8 cellular contexts compared by ENCODE assay signal in genomic region chr10:102713814-102714620, GRCh38. TPM values are rescaled to one million over a fixed set of nuclear protein-coding genes. Genes with fewer than 3 reads are reported as not detected.
DNase-seq lines count a peak whose midpoint lies in the region; ATAC-seq and TF ChIP-seq lines count a peak whose summit lies in the region.

ARL3 (minus strand) TSS chr10:102714397; CDS start chr10:102714275, 122 bp downstream.

- H3K4me1 Mint-ChIP-seq in activated naive CD8-positive, alpha-beta T cell treated with anti-CD3 and anti-CD28 coated beads for 36 hours: peaks cover 48% of the 10 kb centered on the region

- TF ChIP-seq CTCF in GM12864 (IDR thresholded peaks at IDR 0.05; ENCODE audit: low read depth, low read length, missing control alignments): peak; percentile 72
- TF ChIP-seq CTCF in ovary (IDR thresholded peaks at IDR 0.05): peak in 2 of 3 donors; percentile 37 to 52
- TF ChIP-seq CTCF in thyroid gland (IDR thresholded peaks at IDR 0.05): peak in 3 of 6 experiments; percentile 41 to 64 (median 45)

- no peaks in the 10 kb centered on the region for H3K9me3 Mint-ChIP-seq in activated naive CD8-positive, alpha-beta T cell treated with anti-CD3 and anti-CD28 coated beads for 36 hours

- H3K36me3 Mint-ChIP-seq in activated naive CD8-positive, alpha-beta T cell treated with anti-CD3 and anti-CD28 coated beads for 36 hours: peaks cover 22% of the 10 kb centered on the region

- H3K27me3 ChIP-seq in ovary (no peaks in the 10 kb centered on the region), thyroid gland (no peaks in the 10 kb centered on the region)

- 0% methylated on average over 43 to 62 of the region's 62 CpGs for WGBS in ovary, 3 donors
- WGBS in thyroid gland, 2 donors: 0 to 1% methylated on average over 15 to 33 of the region's 62 CpGs

- H3K4me3 Mint-ChIP-seq in activated naive CD8-positive, alpha-beta T cell treated with anti-CD3 and anti-CD28 coated beads for 36 hours: peak within 1 kb of the TSS; percentile 90

- peak; percentile 39 for TF ChIP-seq EP300 in ovary (IDR thresholded peaks at IDR 0.05)

- no peaks in the 10 kb centered on the region for H3K9me3 ChIP-seq in ovary
- no peaks in the 10 kb centered on the region for H3K9me3 ChIP-seq in thyroid gland

- DNase-seq in GM12864 (ENCODE audit: low read depth): peak; percentile 95
- DNase-seq in NCI-H1105 (lab: John Stamatoyannopoulos, UW): peak; percentile 87
- DNase-seq in SKM-1 (lab: John Stamatoyannopoulos, UW; ENCODE audit: unreplicated experiment): peak; percentile 98
- DNase-seq in activated naive CD8-positive, alpha-beta T cell treated with anti-CD3 and anti-CD28 coated beads for 36 hours: peak; percentile 98
- DNase-seq in Right ventricle myocardium inferior (ENCODE audit: missing footprints): peak; percentile 99
- peak; percentile 97 to 99 (median 98) for DNase-seq in ovary
- peak; percentile 99 for DNase-seq in thyroid gland

- peak within 1 kb of the TSS; percentile 98 for H3K4me3 ChIP-seq in GM12864 (ENCODE audit: low read depth, low read length)
- H3K4me3 ChIP-seq in ovary: peak within 1 kb of the TSS; percentile 67
- peak within 1 kb of the TSS; percentile 80 to 93 (median 89) for H3K4me3 ChIP-seq in thyroid gland (replicated peaks in 1 of 3)

- H3K36me3 ChIP-seq in ovary: no peaks in the 10 kb centered on the region
- H3K36me3 ChIP-seq in thyroid gland: no peaks in the 10 kb centered on the region

- no peaks in the 10 kb centered on the region for H3K27me3 Mint-ChIP-seq in activated naive CD8-positive, alpha-beta T cell treated with anti-CD3 and anti-CD28 coated beads for 36 hours

- peaks cover 11% of the 10 kb centered on the region for H3K4me1 ChIP-seq in ovary (ENCODE audit: insufficient read depth)
- peaks cover 14 to 17% of the 10 kb centered on the region in 2 donors for H3K4me1 ChIP-seq in thyroid gland

- TF ChIP-seq POLR2A in ovary (IDR thresholded peaks at IDR 0.05): peak; percentile 86
- TF ChIP-seq POLR2A in thyroid gland (IDR thresholded peaks at IDR 0.05): peak; percentile 40 to 76

- ATAC-seq in HG02623 (IDR thresholded peaks at IDR 0.05; ENCODE audit: unreplicated experiment): peak; percentile 74
- peak; percentile 99 for ATAC-seq in Right ventricle myocardium inferior

- intact Hi-C loops in Right ventricle myocardium inferior (cut with DNase I) (loop anchor here (2.0 to 5.0 kb wide), 2 partner anchors 37 to 71 kb away; no protein-coding TSS in a partner anchor), ovary (cut with DNase I) (loop anchor here in 3 of 4 donors (2.0 to 10.0 kb wide), 5 partner anchors 37 to 209 kb away; partner anchors contain the start of genes TRIM8 (in 2 of the 3), ACTR1A (in 1 of the 3) and SUFU (in 1 of the 3)), thyroid gland (cut with DNase I) (no loop called here)

- H3K27ac Mint-ChIP-seq in activated naive CD8-positive, alpha-beta T cell treated with anti-CD3 and anti-CD28 coated beads for 36 hours: peak within 1 kb of the TSS; percentile 88

- H3K27ac ChIP-seq in ovary (peak within 1 kb of the TSS; percentile 82 to 90), thyroid gland (peak within 1 kb of the TSS; percentile 74 to 85 (median 79))

RNA-seq across cellular contexts. Expression of gene ARL3, which starts in this region (rescaled TPM):
- 1 to 10 TPM; 5.7 to 6.2 TPM for total RNA-seq in activated naive CD8-positive, alpha-beta T cell treated with anti-CD3 and anti-CD28 coated beads for 36 hours
- 15.4 TPM for total RNA-seq in Right ventricle myocardium inferior
- total RNA-seq in ovary: 10 to 100 TPM in 6 of 7 donors, 1 to 10 TPM in 1; 9.5 to 25.6 (median 23.3) TPM
- 10 to 100 TPM; 23.0 to 23.9 TPM for polyA plus RNA-seq in ovary
- total RNA-seq in thyroid gland: 10 to 100 TPM in 2 of 4 donors, 1 to 10 TPM in 2; 6.6 to 13.4 (median 10.2) TPM

Comparison
In these comparisons a context has a peak if more than half of its experiments do, and no peak if none do; other contexts are left out.
1. Peak in every context shown above with its lines: DNase-seq, ATAC-seq, H3K4me3 ChIP-seq and H3K27ac ChIP-seq.